Comparison of ENCODE assay signal across 13 cellular contexts in genomic region chr9:98159790-98160189, GRCh38. TPM values are rescaled to one million over a fixed set of nuclear protein-coding genes. Genes with fewer than 3 reads are reported as not detected.
A peak's percentile ranks its signal among the peaks of the same experiment; 100 is the strongest.
DNase-seq lines count a peak whose midpoint lies in the region; ATAC-seq and TF ChIP-seq lines count a peak whose summit lies in the region.
"Had no signal": no experiment of that assay in that cellular context is flagged by ENCODE, and none has a peak within 500 bp of the region (broad histone marks: within the 10 kb centered on the region; RNA-seq: fewer than 3 reads in every experiment).

No MANE protein-coding gene starts in this region.

- no peaks in the 10 kb centered on the region for H3K9me3 ChIP-seq in prostate gland

- no peaks in the 10 kb centered on the region for H3K27me3 ChIP-seq in prostate gland (replicated peaks; ENCODE audit: insufficient read depth)

- no peak overlapping the region for H3K4me3 ChIP-seq in prostate gland

- H3K4me1 ChIP-seq in prostate gland (replicated peaks): peaks cover 11% of the 10 kb centered on the region

- no peaks in the 10 kb centered on the region for H3K27me3 Mint-ChIP-seq in activated CD4-positive, alpha-beta T cell treated with anti-CD3 and anti-CD28 coated beads, Interleukin-2, amount 10 ng/mL, durations not matched to agents 7 days and 5 days
- H3K27me3 Mint-ChIP-seq in endothelial cell (ENCODE audit: unreplicated experiment): peaks cover 2% of the 10 kb centered on the region

- POLR2A ChIA-PET in activated CD4-positive, alpha-beta T cell treated with anti-CD3 and anti-CD28 coated beads, Interleukin-2, amount 10 ng/mL, durations not matched to agents 7 days and 5 days (lab: Charles Lee): no interaction called here

- H3K4me1 Mint-ChIP-seq in activated CD4-positive, alpha-beta T cell treated with anti-CD3 and anti-CD28 coated beads, Interleukin-2, amount 10 ng/mL, durations not matched to agents 7 days and 5 days: peaks cover 22% of the 10 kb centered on the region
- peaks cover 3% of the 10 kb centered on the region for H3K4me1 Mint-ChIP-seq in endothelial cell (ENCODE audit: unreplicated experiment)

- ATAC-seq in HG03097 (IDR thresholded peaks at IDR 0.05; ENCODE audit: low FRiP score, unreplicated experiment): no peak
- no peak for ATAC-seq in left colon

- no peaks in the 10 kb centered on the region for H3K36me3 Mint-ChIP-seq in activated CD4-positive, alpha-beta T cell treated with anti-CD3 and anti-CD28 coated beads, Interleukin-2, amount 10 ng/mL, durations not matched to agents 7 days and 5 days (ENCODE audit: low read depth)
- peaks cover 8% of the 10 kb centered on the region for H3K36me3 Mint-ChIP-seq in endothelial cell (ENCODE audit: low read depth, unreplicated experiment)

- intact Hi-C loops in prostate gland (cut with DNase I) (no loop called here), left colon (cut with DNase I, micrococcal nuclease) (no loop called here)

- H3K27ac ChIP-seq in VCaP (peak overlapping the region; percentile 84), prostate gland (peak overlapping the region; percentile 72 to 73)

- WGBS in prostate gland: 76% methylated on average over 6 of the region's 6 CpGs

- CTCF ChIA-PET in activated CD4-positive, alpha-beta T cell treated with anti-CD3 and anti-CD28 coated beads, Interleukin-2, amount 10 ng/mL, durations not matched to agents 7 days and 5 days (lab: Charles Lee): interaction anchor here (0.8 to 1.7 kb wide), 4 partner anchors 17 to 854 kb away, joined by 3 to 4 read pairs (median 3); no protein-coding TSS in a partner anchor

- TF ChIP-seq POLR2A in prostate gland (IDR thresholded peaks at IDR 0.05): no peak

- no peak overlapping the region for H3K4me3 Mint-ChIP-seq in activated CD4-positive, alpha-beta T cell treated with anti-CD3 and anti-CD28 coated beads, Interleukin-2, amount 10 ng/mL, durations not matched to agents 7 days and 5 days
- peak overlapping the region; percentile 22 for H3K4me3 Mint-ChIP-seq in endothelial cell (ENCODE audit: unreplicated experiment)
- H3K4me3 Mint-ChIP-seq: HFFc6 had no signal

- DNase-seq in activated CD4-positive, alpha-beta T cell treated with anti-CD3 and anti-CD28 coated beads, Interleukin-2, amount 10 ng/mL, durations not matched to agents 7 days and 5 days: no peak
- no peak for DNase-seq in activated CD4-positive, alpha-beta T cell treated with anti-CD3 and anti-CD28 coated beads for 48 hours
- DNase-seq in endothelial cell (ENCODE audit: low spot score) (no peak), prostate gland (ENCODE audit: low spot score) (no peak), left colon (no peak), DMS53 (lab: John Stamatoyannopoulos, UW) (no peak)
- DNase-seq: 8988T, HFFc6, NCI-H1436 treated with DMSO at 0.1 percent for 48 hours, NCI-H2081, NCI-H510A treated with DMSO at 0.1 percent for 48 hours had no signal

- peak overlapping the region; percentile 7 for H3K27ac Mint-ChIP-seq in activated CD4-positive, alpha-beta T cell treated with anti-CD3 and anti-CD28 coated beads, Interleukin-2, amount 10 ng/mL, durations not matched to agents 7 days and 5 days
- H3K27ac Mint-ChIP-seq in endothelial cell (ENCODE audit: unreplicated experiment): no peak overlapping the region
- H3K27ac Mint-ChIP-seq: HFFc6 had no signal

- TF ChIP-seq CTCF in VCaP (conservative IDR thresholded peaks at IDR 0.05): no peak
- TF ChIP-seq CTCF in endothelial cell (IDR thresholded peaks at IDR 0.05; ENCODE audit: unreplicated experiment): no peak
- no peak for TF ChIP-seq CTCF in prostate gland (IDR thresholded peaks at IDR 0.05)

- no peaks in the 10 kb centered on the region for H3K9me3 Mint-ChIP-seq in activated CD4-positive, alpha-beta T cell treated with anti-CD3 and anti-CD28 coated beads, Interleukin-2, amount 10 ng/mL, durations not matched to agents 7 days and 5 days
- no peaks in the 10 kb centered on the region for H3K9me3 Mint-ChIP-seq in endothelial cell (ENCODE audit: unreplicated experiment)
- H3K9me3 Mint-ChIP-seq: HFFc6 had no signal

- no peaks in the 10 kb centered on the region for H3K36me3 ChIP-seq in prostate gland

RNA-seq across cellular contexts. Expression of gene CORO2A, which starts 32.6 kb away (rescaled TPM):
- 1 to 10 TPM; 7.2 to 8.2 TPM for total RNA-seq in activated CD4-positive, alpha-beta T cell treated with anti-CD3 and anti-CD28 coated beads, Interleukin-2, amount 10 ng/mL, durations not matched to agents 7 days and 5 days
- total RNA-seq in endothelial cell (ENCODE audit: unreplicated experiment) (5.5 TPM), prostate gland (10 to 100 TPM; 31.2 to 45.3 TPM), left colon (10 to 100 TPM; 56.5 to 70.4 TPM)

RNA-seq across cellular contexts. Expression of gene TRIM14, which starts 40.8 kb away (rescaled TPM):
- 100 to 1,000 TPM; 116 to 124 TPM for total RNA-seq in activated CD4-positive, alpha-beta T cell treated with anti-CD3 and anti-CD28 coated beads, Interleukin-2, amount 10 ng/mL, durations not matched to agents 7 days and 5 days
- 0.97 TPM for total RNA-seq in endothelial cell (ENCODE audit: unreplicated experiment)
- total RNA-seq in prostate gland: 10 to 100 TPM; 23.4 to 24.3 TPM
- 10 to 100 TPM; 46.3 to 55.6 TPM for total RNA-seq in left colon

Comparison
In these comparisons a context has a peak if more than half of its experiments do, and no peak if none do; other contexts are left out.
1. RNA of gene TRIM14, which starts 40.8 kb away (total RNA-seq): 116 to 124 TPM in activated CD4-positive, alpha-beta T cell treated with anti-CD3 and anti-CD28 coated beads, Interleukin-2, amount 10 ng/mL, durations not matched to agents 7 days and 5 days, 46.3 to 55.6 TPM in left colon and 23.4 to 24.3 TPM in prostate gland; 0.97 TPM in endothelial cell (single experiment); every median in the first group is over 10 times any median in the second.